Comparison of ENCODE assay signal across 1 cellular context in genomic region chr7:44438851-44439250, GRCh38.
TF ChIP-seq lines count a peak whose summit lies in the region.

No MANE protein-coding gene starts in this region.

TF ChIP-seq in IMR-90, 13 proteins besides CTCF, POLR2A, EP300 and RAD21:
- no peak for TF ChIP-seq CHD1 (IDR thresholded peaks at IDR 0.05; ENCODE audit: low read depth, low read length)
- no peak for TF ChIP-seq USF2 (IDR thresholded peaks at IDR 0.05; ENCODE audit: low read depth, low read length)
- TF ChIP-seq NFE2L2 (IDR thresholded peaks at IDR 0.05; ENCODE audit: low read depth, low read length), result no peak
- no peak for TF ChIP-seq MAFK (IDR thresholded peaks at IDR 0.05; ENCODE audit: low read depth, low read length)
- TF ChIP-seq FOS (IDR thresholded peaks at IDR 0.05; ENCODE audit: low read depth, low read length), result no peak
- no peak for TF ChIP-seq MXI1 (IDR thresholded peaks at IDR 0.05; ENCODE audit: borderline replicate concordance, low read depth, low read length)
- no peak for TF ChIP-seq SMC3 (IDR thresholded peaks at IDR 0.05; ENCODE audit: low read depth, low read length)
- TF ChIP-seq RCOR1 (IDR thresholded peaks at IDR 0.05; ENCODE audit: insufficient replicate concordance, low read length), result no peak
- no peak for TF ChIP-seq CEBPB (IDR thresholded peaks at IDR 0.05; ENCODE audit: low read depth, low read length)
- no peak for TF ChIP-seq RFX5 (IDR thresholded peaks at IDR 0.05; ENCODE audit: low read depth, low read length)
- no peak for TF ChIP-seq MAZ (IDR thresholded peaks at IDR 0.05; ENCODE audit: borderline replicate concordance, low read depth, low read length)
TF ChIP-seq in IMR-90: peak in this region for 0.
